ENCODE assay signal across 8 cellular contexts in the genomic region with DNA sequence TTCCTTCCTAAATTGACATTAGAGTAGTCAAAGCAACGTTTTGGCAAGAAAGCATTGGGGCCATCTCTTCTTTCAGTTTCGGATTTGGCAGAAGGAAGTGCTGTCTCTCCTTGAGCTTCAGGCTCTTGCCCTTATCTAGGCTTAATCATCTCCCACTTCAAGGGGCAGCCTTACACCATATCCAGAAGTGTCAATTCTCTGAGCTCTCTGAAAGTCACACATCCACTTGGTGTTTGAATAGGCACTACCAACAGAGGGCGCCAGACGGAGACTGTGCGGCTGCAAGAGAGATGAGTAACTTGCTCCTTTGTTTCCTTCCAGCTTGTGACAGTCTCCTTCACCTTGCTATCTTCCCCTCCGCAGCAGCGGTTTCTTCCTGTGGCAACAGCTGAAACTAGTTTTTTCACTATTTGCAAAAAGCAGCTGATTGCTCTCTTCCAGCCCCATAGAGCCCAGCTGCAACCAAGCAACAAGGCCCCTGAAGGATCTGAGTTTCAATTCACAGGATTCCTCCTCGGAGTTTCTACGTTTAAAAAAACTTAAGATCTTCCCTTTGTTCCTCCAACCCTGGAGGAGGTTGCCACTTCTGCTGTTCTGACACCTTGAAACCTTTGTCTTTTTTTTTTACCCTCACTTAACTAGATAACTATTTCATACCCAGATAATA.
DNase-seq lines count a peak whose midpoint lies in the region; ATAC-seq, FAIRE-seq and TF ChIP-seq lines count a peak whose summit lies in the region.

No MANE protein-coding gene starts in this region.

- H3K4me1 ChIP-seq in RWPE2 (ENCODE audit: insufficient read depth, poor library complexity, severe bottlenecking) (peaks cover 8% of the 10 kb centered on the region), upper lobe of right lung (peaks cover 8% of the 10 kb centered on the region)

- H3K9me3 ChIP-seq in AG04450 (ENCODE audit: control insufficient read depth, insufficient read depth, low read length): no peaks in the 10 kb centered on the region
- H3K9me3 ChIP-seq in RWPE2 (ENCODE audit: severe bottlenecking): no peaks in the 10 kb centered on the region
- H3K9me3 ChIP-seq in upper lobe of right lung: no peaks in the 10 kb centered on the region

- no peaks in the 10 kb centered on the region for H3K36me3 ChIP-seq in RWPE2 (ENCODE audit: low read depth)
- H3K36me3 ChIP-seq in upper lobe of right lung: no peaks in the 10 kb centered on the region

- POLR2A ChIA-PET in AG04450 (lab: Yijun Ruan, JAX): no interaction called here

- no peak overlapping the region for H3K27ac ChIP-seq in AG04450 (ENCODE audit: low read depth, low read length)
- no peak overlapping the region for H3K27ac ChIP-seq in RWPE2 (ENCODE audit: poor library complexity, severe bottlenecking)
- peak overlapping the region; percentile 48 for H3K27ac ChIP-seq in upper lobe of right lung

- H3K27me3 ChIP-seq in AG04450 (ENCODE audit: control insufficient read depth, insufficient read depth, low read length): peaks cover 2% of the 10 kb centered on the region
- no peaks in the 10 kb centered on the region for H3K27me3 ChIP-seq in RWPE2 (ENCODE audit: insufficient read depth, poor library complexity, severe bottlenecking)
- H3K27me3 ChIP-seq in upper lobe of right lung: no peaks in the 10 kb centered on the region

- intact Hi-C loops in posterior cingulate gyrus (cut with DNase I) (loop anchor here (5.0 to 10.0 kb wide), 4 partner anchors 141 to 402 kb away; no protein-coding TSS in a partner anchor), upper lobe of right lung (cut with DNase I) (no loop called here)

- peak; percentile 77 for FAIRE-seq in GM19239 (lab: Jason Lieb, UNC)

- no peak overlapping the region for H3K4me3 ChIP-seq in AG04450 (ENCODE audit: low read depth, low read length)
- no peak overlapping the region for H3K4me3 ChIP-seq in RWPE2 (ENCODE audit: severe bottlenecking)
- H3K4me3 ChIP-seq in upper lobe of right lung: no peak overlapping the region

- DNase-seq in AG04450 (ENCODE audit: low read depth, low spot score) (peak; percentile 36), GM19239 (ENCODE audit: insufficient read length, low spot score) (peak; percentile 49), M059J (ENCODE audit: low read depth) (peak; percentile 69), RWPE2 (ENCODE audit: low spot score) (no peak), globus pallidus (ENCODE audit: low spot score) (peak; percentile 89), posterior cingulate gyrus (peak; percentile 53 to 96 (median 83)), upper lobe of right lung (peak; percentile 75)
- peak; percentile 81 for DNase-seq in activated gamma-delta T cell treated with anti-CD3 and anti-CD28 coated beads, Interleukin-2, amount 50 U/mL, for 16 hours (ENCODE audit: low read depth)

- CTCF ChIA-PET in AG04450 (lab: Charles Lee): interaction anchor here (0.6 to 4.5 kb wide), 60 partner anchors 10 to 408 kb away, joined by 3 to 64 read pairs (median 4); a partner anchor contains a TSS

- ATAC-seq in RWPE2 (ENCODE audit: low read depth) (peak; percentile 78), upper lobe of right lung (peak; percentile 95)

- TF ChIP-seq CTCF in AG04450 (IDR thresholded peaks at IDR 0.05; ENCODE audit: low read depth, low read length) (peak; percentile 94), RWPE2 (IDR thresholded peaks at IDR 0.05; ENCODE audit: poor library complexity, severe bottlenecking) (peak; percentile 98), upper lobe of right lung (IDR thresholded peaks at IDR 0.05) (peak; percentile 94)
